In genomic region chr15:84685304-84685703, GRCh38 we compare ENCODE assay signal across 1 cellular context.
TF ChIP-seq lines count a peak whose summit lies in the region.

No MANE protein-coding gene starts in this region.

TF ChIP-seq in WTC11, 78 proteins besides CTCF, POLR2A, EP300 and RAD21 (continued from another document):
- no peak for TF ChIP-seq ZNF425 (CRISPR knock-in tag; conservative IDR thresholded peaks at IDR 0.05)
- no peak for TF ChIP-seq NFYB (CRISPR knock-in tag; conservative IDR thresholded peaks at IDR 0.05; ENCODE audit: low read depth)
- TF ChIP-seq E2F1 (CRISPR knock-in tag; IDR thresholded peaks at IDR 0.05) = no peak
- no peak for TF ChIP-seq FOXP1 (CRISPR knock-in tag; IDR thresholded peaks at IDR 0.05; ENCODE audit: borderline replicate concordance)
- no peak for TF ChIP-seq ARID4B (CRISPR knock-in tag; IDR thresholded peaks at IDR 0.05; ENCODE audit: borderline replicate concordance)
- TF ChIP-seq IRF2 (CRISPR knock-in tag; IDR thresholded peaks at IDR 0.05; ENCODE audit: borderline replicate concordance, low read depth) = no peak
- no peak for TF ChIP-seq NR1H2 (CRISPR knock-in tag; IDR thresholded peaks at IDR 0.05)
- no peak for TF ChIP-seq OVOL2 (CRISPR knock-in tag; IDR thresholded peaks at IDR 0.05; ENCODE audit: borderline replicate concordance)
- no peak for TF ChIP-seq TEAD4 (CRISPR knock-in tag; IDR thresholded peaks at IDR 0.05)
